4 cellular contexts compared by ENCODE assay signal in the genomic region with DNA sequence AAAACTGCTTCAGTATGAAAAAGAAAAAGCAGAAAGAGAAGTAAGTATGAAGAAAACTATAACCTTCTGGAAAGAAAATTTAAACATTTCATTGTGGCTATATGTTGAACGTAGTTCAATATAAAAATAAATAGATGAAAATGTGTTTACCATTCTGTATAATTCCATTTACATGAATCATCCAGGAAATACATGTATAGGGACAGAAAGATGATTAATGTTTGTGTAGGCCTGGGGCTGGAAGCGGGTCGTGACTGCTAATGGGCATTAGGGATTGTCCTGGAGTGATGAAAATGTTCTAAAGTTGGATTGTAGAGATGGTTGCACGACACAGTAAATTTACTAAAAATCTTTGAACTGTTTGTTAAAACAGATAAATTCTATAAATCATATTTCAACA. TPM values are rescaled to one million over a fixed set of nuclear protein-coding genes. Genes with fewer than 3 reads are reported as not detected.
"Had no signal": no experiment of that assay in that cellular context is flagged by ENCODE, and none has a peak within 500 bp of the region (broad histone marks: within the 10 kb centered on the region; RNA-seq: fewer than 3 reads in every experiment).

No MANE protein-coding gene starts in this region.

RNA-seq across cellular contexts. Expression of gene ANKRD18B, which starts 24.8 kb away (rescaled TPM):
- total RNA-seq: adrenal gland, breast epithelium, Peyer's patch, SJSA1 had no signal
- polyA plus RNA-seq: adrenal gland had no signal
